ENCODE assay signal across 15 cellular contexts in genomic region chr2:100383306-100383705, GRCh38. TPM values are rescaled to one million over a fixed set of nuclear protein-coding genes. Genes with fewer than 3 reads are reported as not detected.
A peak's percentile ranks its signal among the peaks of the same experiment; 100 is the strongest.
DNase-seq lines count a peak whose midpoint lies in the region; ATAC-seq and TF ChIP-seq lines count a peak whose summit lies in the region.
"Had no signal": no experiment of that assay in that cellular context is flagged by ENCODE, and none has a peak within 500 bp of the region (broad histone marks: within the 10 kb centered on the region; RNA-seq: fewer than 3 reads in every experiment).

No MANE protein-coding gene starts in this region.

- no peak for TF ChIP-seq EP300 in transverse colon (IDR thresholded peaks at IDR 0.05; ENCODE audit: low read depth)

- no peaks in the 10 kb centered on the region for H3K36me3 ChIP-seq in left lung
- no peaks in the 10 kb centered on the region for H3K36me3 ChIP-seq in transverse colon
- no peaks in the 10 kb centered on the region for H3K36me3 ChIP-seq in aorta (ENCODE audit: control insufficient read depth in 1 of 2, insufficient read depth in 2 of 2, low read length in 1 of 2)
- H3K36me3 ChIP-seq: BLaER1 treated with 17β-estradiol and CSF1 and Interleukin-3, amounts not matched to agents 10 nM and 100 nM; HAP-1 had no signal

- no peak for TF ChIP-seq POLR2A in transverse colon (IDR thresholded peaks at IDR 0.05)

- H3K27ac ChIP-seq in left lung (no peak overlapping the region), transverse colon (no peak overlapping the region), aorta (ENCODE audit: low read depth in 1 of 2, low read length in 2 of 2) (no peak overlapping the region)
- H3K27ac ChIP-seq: BLaER1 treated with 17β-estradiol and CSF1 and Interleukin-3, amounts not matched to agents 10 nM and 100 nM had no signal

- no peaks in the 10 kb centered on the region for H3K9me3 ChIP-seq in left lung
- no peaks in the 10 kb centered on the region for H3K9me3 ChIP-seq in transverse colon
- no peaks in the 10 kb centered on the region for H3K9me3 ChIP-seq in aorta (ENCODE audit: control insufficient read depth, low read length)
- H3K9me3 ChIP-seq: BLaER1 treated with 17β-estradiol and CSF1 and Interleukin-3, amounts not matched to agents 10 nM and 100 nM; HAP-1 had no signal

- WGBS in transverse colon (ENCODE audit: low coverage in 1 of 2), 2 donors, result 13 to 63% methylated on average over 1 to 3 of the region's 3 CpGs
- 77 to 81% methylated on average over 3 of the region's 3 CpGs for WGBS in aorta, 2 donors

- peak; percentile 1 for DNase-seq in NCI-H345 (lab: John Stamatoyannopoulos, UW)
- no peak for DNase-seq in NCI-H345 treated with DMSO at 0.1 percent for 48 hours (lab: John Stamatoyannopoulos, UW; ENCODE audit: unreplicated experiment)
- DNase-seq in left lung, result no peak
- peak; percentile 83 for DNase-seq in mucosa of gallbladder (ENCODE audit: low spot score)
- peak; percentile 16 for DNase-seq in transverse colon
- no peak for DNase-seq in aorta
- DNase-seq: 8988T; AML-193; CD4-positive, CD25-positive, alpha-beta regulatory T cell; DMS79 had no signal

- H3K4me1 ChIP-seq in left lung (no peaks in the 10 kb centered on the region), transverse colon (no peaks in the 10 kb centered on the region), aorta (ENCODE audit: control insufficient read depth in 1 of 2, insufficient read depth in 2 of 2, low read length in 2 of 2) (no peaks in the 10 kb centered on the region)
- H3K4me1 ChIP-seq: HAP-1 had no signal

- H3K4me3 ChIP-seq in left lung (no peak overlapping the region), transverse colon (no peak overlapping the region), aorta (ENCODE audit: low read length in 2 of 2) (no peak overlapping the region)
- H3K4me3 ChIP-seq: BLaER1 treated with 17β-estradiol and CSF1 and Interleukin-3, amounts not matched to agents 10 nM and 100 nM; HAP-1 had no signal

- intact Hi-C loops in left lung (cut with DNase I) (loop anchor here in 1 of 2 donors (5.0 kb wide), 1 partner anchor 116 kb away; no protein-coding TSS in a partner anchor), transverse colon (cut with DNase I; ENCODE audit: low total_unique reads) (no loop called here), aorta (cut with DNase I) (loop anchor here (5.0 to 10.0 kb wide), 2 partner anchors 826 to 829 kb away; no protein-coding TSS in a partner anchor)

- no peak for TF ChIP-seq CTCF in left lung (IDR thresholded peaks at IDR 0.05)
- no peak for TF ChIP-seq CTCF in transverse colon (IDR thresholded peaks at IDR 0.05)

- ATAC-seq in left lung (peak; percentile 55), GM19467 (IDR thresholded peaks at IDR 0.05; ENCODE audit: unreplicated experiment) (no peak), SK-N-SH treated with all-trans-retinoic acid at 6 μM for 48 hours (no peak), aorta (ENCODE audit: low FRiP score) (no peak)

- in situ Hi-C loops in transverse colon (cut with MboI; ENCODE audit: low pct_ligation_motif_present in 1 of 4, low pct_unique_long_range_greater_than_20kb in 1 of 4, low sequenced_read_pairs in 3 of 4), result loop anchor here in 2 of 4 donors (10.0 kb wide), 1 partner anchor 119 kb away; no protein-coding TSS in a partner anchor

- H3K27me3 ChIP-seq in left lung (no peaks in the 10 kb centered on the region), transverse colon (no peaks in the 10 kb centered on the region), aorta (ENCODE audit: control insufficient read depth in 1 of 2, insufficient read depth in 2 of 2, low read length in 1 of 2) (no peaks in the 10 kb centered on the region)
- H3K27me3 ChIP-seq: BLaER1 treated with 17β-estradiol and CSF1 and Interleukin-3, amounts not matched to agents 10 nM and 100 nM had no signal

TF ChIP-seq in SK-N-SH treated with all-trans-retinoic acid at 6 μM for 48 hours, 23 proteins besides CTCF, POLR2A, EP300 and RAD21:
- no peak for TF ChIP-seq POU6F1 (CRISPR knock-in tag; IDR thresholded peaks at IDR 0.05; ENCODE audit: borderline replicate concordance, low read depth)
- TF ChIP-seq GLIS3 (CRISPR knock-in tag; IDR thresholded peaks at IDR 0.05), result no peak
- TF ChIP-seq ZNF70 (CRISPR knock-in tag; IDR thresholded peaks at IDR 0.05), result no peak
- TF ChIP-seq TOX (CRISPR knock-in tag; IDR thresholded peaks at IDR 0.05; ENCODE audit: borderline replicate concordance), result no peak
- TF ChIP-seq PATZ1 (CRISPR knock-in tag; IDR thresholded peaks at IDR 0.05; ENCODE audit: borderline replicate concordance), result no peak
- no peak for TF ChIP-seq CSDC2 (CRISPR knock-in tag; IDR thresholded peaks at IDR 0.05)
- no peak for TF ChIP-seq PPARA (CRISPR knock-in tag; IDR thresholded peaks at IDR 0.05; ENCODE audit: borderline replicate concordance)
- TF ChIP-seq RARB (CRISPR knock-in tag; IDR thresholded peaks at IDR 0.05), result no peak
- TF ChIP-seq CSRNP3 (CRISPR knock-in tag; IDR thresholded peaks at IDR 0.05), result no peak
- no peak for TF ChIP-seq TSHZ2 (CRISPR knock-in tag; IDR thresholded peaks at IDR 0.05)
TF ChIP-seq in SK-N-SH treated with all-trans-retinoic acid at 6 μM for 48 hours: peak in this region for 0.

RNA-seq across cellular contexts. Expression of gene CHST10, which starts 34.2 kb away (rescaled TPM):
- total RNA-seq in left lung (10 to 100 TPM in 1 of 2 donors, 1 to 10 TPM in 1; 7.3 to 11.9 TPM), mucosa of gallbladder (5.7 TPM), transverse colon (1 to 10 TPM; 1.1 to 7.8 (median 4.0) TPM), aorta (1 to 10 TPM; 6.0 to 6.7 TPM)
- 1 to 10 TPM; 2.1 to 3.9 TPM for polyA plus RNA-seq in aorta
- total RNA-seq: HT-29 had no signal

Comparison
In these comparisons a context has a peak if more than half of its experiments do, and no peak if none do; other contexts are left out.
1. DNase-seq: peak in NCI-H345 (single experiment), mucosa of gallbladder (single experiment) and transverse colon (single experiment); none in NCI-H345 treated with DMSO at 0.1 percent for 48 hours (single experiment), left lung (0 of 2) and aorta (0 of 2).